8 cellular contexts compared by ENCODE assay signal in the genomic region with DNA sequence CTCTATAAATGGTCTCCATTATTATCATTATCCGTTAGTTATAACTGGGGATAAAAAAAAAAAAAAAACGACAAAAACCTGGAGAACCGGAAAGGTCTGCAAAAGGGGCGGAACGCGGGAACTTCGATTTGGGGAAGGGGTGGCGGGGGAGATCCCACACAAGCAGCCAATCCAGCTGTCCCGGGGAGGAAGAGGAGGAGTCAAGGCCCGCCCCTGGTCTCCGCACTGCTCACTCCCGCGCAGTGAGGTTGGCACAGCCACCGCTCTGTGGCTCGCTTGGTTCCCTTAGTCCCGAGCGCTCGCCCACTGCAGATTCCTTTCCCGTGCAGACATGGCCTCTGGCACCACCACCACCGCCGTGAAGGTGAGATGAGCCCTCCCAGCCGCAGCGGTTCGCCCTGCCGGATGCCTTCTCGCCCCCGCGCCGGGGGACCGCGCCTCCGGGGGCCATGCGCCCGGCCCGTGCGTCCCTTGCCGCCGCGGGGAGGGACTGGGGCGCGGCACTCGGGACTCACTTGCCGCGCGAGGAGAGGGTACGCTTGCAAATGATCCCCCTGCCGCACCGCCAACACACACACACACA. TPM values are rescaled to one million over a fixed set of nuclear protein-coding genes. Genes with fewer than 3 reads are reported as not detected.
A peak's percentile ranks its signal among the peaks of the same experiment; 100 is the strongest.
DNase-seq lines count a peak whose midpoint lies in the region; ATAC-seq and TF ChIP-seq lines count a peak whose summit lies in the region.

Gene MTAP, plus strand, starts transcription at position 219 of the 583 bp plus-strand sequence. Its CDS starts 113 bp downstream, at position 332.

- in situ Hi-C loops in endometrial microvascular endothelial cells (cut with HindIII; ENCODE audit: inconsistent ontology term, low pct_unique_long_range_greater_than_20kb, low sequenced_read_pairs): loop anchor here (25.0 kb wide), 4 partner anchors 235 to 465 kb away; partner anchors contain the start of gene KLHL9

- H3K4me3 ChIP-seq in BE2C (ENCODE audit: low read depth, low read length): peak within 1 kb of the TSS; percentile 95

- H3K9me3 ChIP-seq in BE2C: no peaks in the 10 kb centered on the region

- H3K4me1 ChIP-seq in BE2C: peaks cover 7% of the 10 kb centered on the region

- no peak for TF ChIP-seq CTCF in BE2C (IDR thresholded peaks at IDR 0.05; ENCODE audit: low read depth, low read length)

- peaks cover 25% of the 10 kb centered on the region for H3K36me3 ChIP-seq in BE2C

- DNase-seq in BE2C (peak; percentile 94), GM19240 (ENCODE audit: insufficient read length, low spot score) (peak; percentile 41), NCI-H69 (lab: John Stamatoyannopoulos, UW) (peak; percentile 98), mesenteric fat pad (ENCODE audit: low spot score) (peak; percentile 93)
- peak; percentile 31 to 42 for DNase-seq in activated CD8-positive, alpha-beta memory T cell treated with anti-CD3 and anti-CD28 coated beads for 4 hours (ENCODE audit: low read depth in 2 of 2)
- peak; percentile 53 for DNase-seq in stimulated activated CD8-positive, alpha-beta memory T cell treated with anti-CD3 and anti-CD28 coated beads, Interleukin-12 subunit alpha, Interleukin-12 subunit beta, amount 100 ng/mL, for 4 hours (ENCODE audit: low read depth)

- ATAC-seq in HG03460 (IDR thresholded peaks at IDR 0.05; ENCODE audit: unreplicated experiment): peak; percentile 87

- H3K27me3 ChIP-seq in BE2C: peaks cover 24% of the 10 kb centered on the region

RNA-seq across cellular contexts. Expression of gene MTAP, which starts in this region (rescaled TPM):
- 13.0 TPM for polyA plus RNA-seq in BE2C (2012; ENCODE audit: insufficient read depth, insufficient read length, low read depth)
- 44.7 TPM for total RNA-seq in endometrial microvascular endothelial cells (ENCODE audit: inconsistent ontology term)
- total RNA-seq in mesenteric fat pad: 38.8 TPM

Comparison
In these comparisons a context has a peak if more than half of its experiments do, and no peak if none do; other contexts are left out.
1. Peak in every context shown above with its lines: DNase-seq, ATAC-seq and H3K4me3 ChIP-seq.
2. DNase-seq: peak in every context shown above with its lines; median percentile 98 in NCI-H69; 94 in BE2C; 93 in mesenteric fat pad; 53 in stimulated activated CD8-positive, alpha-beta memory T cell treated with anti-CD3 and anti-CD28 coated beads, Interleukin-12 subunit alpha, Interleukin-12 subunit beta, amount 100 ng/mL, for 4 hours; 41 in GM19240; 36 in activated CD8-positive, alpha-beta memory T cell treated with anti-CD3 and anti-CD28 coated beads for 4 hours.